ENCODE assay signal across 1 cellular context in the genomic region with DNA sequence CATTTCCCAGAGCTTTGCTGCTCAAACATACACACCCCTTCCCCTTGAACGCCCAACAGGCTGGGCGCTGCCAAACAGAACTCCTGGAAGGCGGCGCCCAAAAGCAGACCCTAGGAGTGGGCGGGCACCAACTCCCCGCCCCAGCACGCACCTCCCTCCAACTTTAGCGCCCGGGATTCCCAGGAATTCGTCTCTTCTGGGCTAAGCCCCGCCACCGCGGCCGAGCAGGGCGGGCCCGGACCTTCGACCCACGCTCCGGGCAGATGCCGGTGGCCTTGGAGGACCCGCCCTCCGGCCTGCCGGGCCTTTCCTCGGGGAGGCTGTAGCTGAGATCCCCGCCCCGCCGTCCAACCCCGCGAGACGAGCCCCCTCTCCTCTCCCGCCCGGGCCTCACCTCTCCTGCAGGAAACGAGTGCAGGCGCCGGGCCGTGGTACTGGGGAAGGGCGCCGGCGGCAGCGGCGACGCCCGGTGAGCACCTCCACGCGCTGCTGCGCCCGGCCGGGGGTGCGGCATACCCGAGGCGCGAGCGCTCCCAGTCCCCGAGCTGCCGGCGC.
TF ChIP-seq lines count a peak whose summit lies in the region.

No MANE protein-coding gene starts in this region.

TF ChIP-seq in HepG2, 621 proteins besides CTCF, POLR2A, EP300 and RAD21 (continued from another document and continues in another):
- no peak for TF ChIP-seq POGK (CRISPR knock-in tag; conservative IDR thresholded peaks at IDR 0.05)
- no peak for TF ChIP-seq GTF2F1 (IDR thresholded peaks at IDR 0.05; ENCODE audit: low read length)
- TF ChIP-seq ZNF629 (CRISPR knock-in tag; conservative IDR thresholded peaks at IDR 0.05): no peak
- no peak for TF ChIP-seq HOXA7 (CRISPR knock-in tag; IDR thresholded peaks at IDR 0.05)
- TF ChIP-seq ZNF383 (CRISPR knock-in tag; IDR thresholded peaks at IDR 0.05; ENCODE audit: borderline replicate concordance): 0 out of 2 replicates have a peak, but pooled peaks have one; percentile 34
- TF ChIP-seq, protein P1, sequence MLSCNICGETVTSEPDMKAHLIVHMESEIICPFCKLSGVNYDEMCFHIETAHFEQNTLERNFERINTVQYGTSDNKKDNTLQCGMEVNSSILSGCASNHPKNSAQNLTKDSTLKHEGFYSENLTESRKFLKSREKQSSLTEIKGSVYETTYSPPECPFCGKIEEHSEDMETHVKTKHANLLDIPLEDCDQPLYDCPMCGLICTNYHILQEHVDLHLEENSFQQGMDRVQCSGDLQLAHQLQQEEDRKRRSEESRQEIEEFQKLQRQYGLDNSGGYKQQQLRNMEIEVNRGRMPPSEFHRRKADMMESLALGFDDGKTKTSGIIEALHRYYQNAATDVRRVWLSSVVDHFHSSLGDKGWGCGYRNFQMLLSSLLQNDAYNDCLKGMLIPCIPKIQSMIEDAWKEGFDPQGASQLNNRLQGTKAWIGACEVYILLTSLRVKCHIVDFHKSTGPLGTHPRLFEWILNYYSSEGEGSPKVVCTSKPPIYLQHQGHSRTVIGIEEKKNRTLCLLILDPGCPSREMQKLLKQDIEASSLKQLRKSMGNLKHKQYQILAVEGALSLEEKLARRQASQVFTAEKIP (CRISPR knock-in tag; IDR thresholded peaks at IDR 0.05; ENCODE audit: borderline replicate concordance): no peak
- TF ChIP-seq ZNF234 (CRISPR knock-in tag; conservative IDR thresholded peaks at IDR 0.05): no peak
- peak; percentile 68; the same call in 1 of the 2 replicates for TF ChIP-seq ZNF501 (CRISPR knock-in tag; IDR thresholded peaks at IDR 0.05)
- no peak for TF ChIP-seq ARHGAP35 (CRISPR knock-in tag; IDR thresholded peaks at IDR 0.05; ENCODE audit: borderline replicate concordance)
- no peak for TF ChIP-seq TARDBP (CRISPR knock-in tag; IDR thresholded peaks at IDR 0.05)
- TF ChIP-seq, protein P2, sequence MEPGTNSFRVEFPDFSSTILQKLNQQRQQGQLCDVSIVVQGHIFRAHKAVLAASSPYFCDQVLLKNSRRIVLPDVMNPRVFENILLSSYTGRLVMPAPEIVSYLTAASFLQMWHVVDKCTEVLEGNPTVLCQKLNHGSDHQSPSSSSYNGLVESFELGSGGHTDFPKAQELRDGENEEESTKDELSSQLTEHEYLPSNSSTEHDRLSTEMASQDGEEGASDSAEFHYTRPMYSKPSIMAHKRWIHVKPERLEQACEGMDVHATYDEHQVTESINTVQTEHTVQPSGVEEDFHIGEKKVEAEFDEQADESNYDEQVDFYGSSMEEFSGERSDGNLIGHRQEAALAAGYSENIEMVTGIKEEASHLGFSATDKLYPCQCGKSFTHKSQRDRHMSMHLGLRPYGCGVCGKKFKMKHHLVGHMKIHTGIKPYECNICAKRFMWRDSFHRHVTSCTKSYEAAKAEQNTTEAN (CRISPR knock-in tag; conservative IDR thresholded peaks at IDR 0.05): no peak; the same call in 1 of the 2 replicates
- no peak for TF ChIP-seq MAZ (IDR thresholded peaks at IDR 0.05; ENCODE audit: borderline replicate concordance, low read depth, low read length)
- TF ChIP-seq MAZ (CRISPR knock-in tag; IDR thresholded peaks at IDR 0.05; ENCODE audit: low read depth): no peak
- TF ChIP-seq ZNF607 (CRISPR knock-in tag; IDR thresholded peaks at IDR 0.05; ENCODE audit: borderline replicate concordance): no peak
- TF ChIP-seq ZNF296 (CRISPR knock-in tag; conservative IDR thresholded peaks at IDR 0.05): no peak
- TF ChIP-seq TOPORS (CRISPR knock-in tag; IDR thresholded peaks at IDR 0.05): no peak
- TF ChIP-seq HDAC6 (IDR thresholded peaks at IDR 0.05; ENCODE audit: low read depth, low read length): no peak
- TF ChIP-seq ZSCAN9 (CRISPR knock-in tag; IDR thresholded peaks at IDR 0.05; ENCODE audit: borderline replicate concordance): no peak; the same call in 1 of the 2 replicates
- no peak for TF ChIP-seq ADNP (CRISPR knock-in tag; IDR thresholded peaks at IDR 0.05)
- TF ChIP-seq, protein P3, sequence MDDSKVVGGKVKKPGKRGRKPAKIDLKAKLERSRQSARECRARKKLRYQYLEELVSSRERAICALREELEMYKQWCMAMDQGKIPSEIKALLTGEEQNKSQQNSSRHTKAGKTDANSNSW (CRISPR knock-in tag; IDR thresholded peaks at IDR 0.05; ENCODE audit: borderline replicate concordance): no peak
- no peak for TF ChIP-seq SSRP1 (CRISPR knock-in tag; IDR thresholded peaks at IDR 0.05)
- TF ChIP-seq IRF9 (CRISPR knock-in tag; IDR thresholded peaks at IDR 0.05; ENCODE audit: borderline replicate concordance): no peak
- no peak for TF ChIP-seq ZBTB39 (CRISPR knock-in tag; IDR thresholded peaks at IDR 0.05)
- TF ChIP-seq SRSF1 (optimal IDR thresholded peaks at IDR 0.05; ENCODE audit: low read depth, low read length): peak; percentile 77
- no peak for TF ChIP-seq ZSCAN21 (CRISPR knock-in tag; IDR thresholded peaks at IDR 0.05; ENCODE audit: borderline replicate concordance)
- TF ChIP-seq ZNF766 (CRISPR knock-in tag; IDR thresholded peaks at IDR 0.05; ENCODE audit: borderline replicate concordance): no peak; the same call in none of the 2 replicates
- no peak for TF ChIP-seq YEATS4 (CRISPR knock-in tag; IDR thresholded peaks at IDR 0.05; ENCODE audit: borderline replicate concordance)
- TF ChIP-seq SIN3B (IDR thresholded peaks at IDR 0.05; ENCODE audit: low read length): no peak
- TF ChIP-seq MTA3 (CRISPR knock-in tag; IDR thresholded peaks at IDR 0.05): no peak
- no peak for TF ChIP-seq ZFP36L2 (CRISPR knock-in tag; IDR thresholded peaks at IDR 0.05)
- no peak for TF ChIP-seq MLLT10 (CRISPR knock-in tag; IDR thresholded peaks at IDR 0.05)
- no peak for TF ChIP-seq RFX1 (IDR thresholded peaks at IDR 0.05)
- TF ChIP-seq, protein P4, sequence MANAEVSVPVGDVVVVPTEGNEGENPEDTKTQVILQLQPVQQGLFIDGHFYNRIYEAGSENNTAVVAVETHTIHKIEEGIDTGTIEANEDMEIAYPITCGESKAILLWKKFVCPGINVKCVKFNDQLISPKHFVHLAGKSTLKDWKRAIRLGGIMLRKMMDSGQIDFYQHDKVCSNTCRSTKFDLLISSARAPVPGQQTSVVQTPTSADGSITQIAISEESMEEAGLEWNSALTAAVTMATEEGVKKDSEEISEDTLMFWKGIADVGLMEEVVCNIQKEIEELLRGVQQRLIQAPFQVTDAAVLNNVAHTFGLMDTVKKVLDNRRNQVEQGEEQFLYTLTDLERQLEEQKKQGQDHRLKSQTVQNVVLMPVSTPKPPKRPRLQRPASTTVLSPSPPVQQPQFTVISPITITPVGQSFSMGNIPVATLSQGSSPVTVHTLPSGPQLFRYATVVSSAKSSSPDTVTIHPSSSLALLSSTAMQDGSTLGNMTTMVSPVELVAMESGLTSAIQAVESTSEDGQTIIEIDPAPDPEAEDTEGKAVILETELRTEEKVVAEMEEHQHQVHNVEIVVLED (CRISPR knock-in tag; IDR thresholded peaks at IDR 0.05; ENCODE audit: borderline replicate concordance): no peak; the same call in 1 of the 2 replicates
- no peak for TF ChIP-seq ZNF232 (CRISPR knock-in tag; IDR thresholded peaks at IDR 0.05; ENCODE audit: borderline replicate concordance)
- TF ChIP-seq DBP (CRISPR knock-in tag; IDR thresholded peaks at IDR 0.05; ENCODE audit: not compliant biosample characterization): no peak
- no peak for TF ChIP-seq ZNF317 (CRISPR knock-in tag; IDR thresholded peaks at IDR 0.05)
- no peak for TF ChIP-seq GLMP (CRISPR knock-in tag; IDR thresholded peaks at IDR 0.05; ENCODE audit: borderline replicate concordance)
- TF ChIP-seq HMG20B (CRISPR knock-in tag; conservative IDR thresholded peaks at IDR 0.05): no peak
- no peak for TF ChIP-seq ZC3H4 (CRISPR knock-in tag; IDR thresholded peaks at IDR 0.05; ENCODE audit: borderline replicate concordance)
- TF ChIP-seq, protein P5, sequence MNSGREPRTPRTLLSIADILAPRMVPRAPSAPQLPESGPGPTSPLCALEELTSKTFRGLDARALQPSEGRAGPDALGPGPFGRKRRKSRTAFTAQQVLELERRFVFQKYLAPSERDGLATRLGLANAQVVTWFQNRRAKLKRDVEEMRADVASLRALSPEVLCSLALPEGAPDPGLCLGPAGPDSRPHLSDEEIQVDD (CRISPR knock-in tag; IDR thresholded peaks at IDR 0.05; ENCODE audit: borderline replicate concordance): peak; percentile 23; the same call in 1 of the 2 replicates
- TF ChIP-seq ATF7-NPFF (CRISPR knock-in tag; IDR thresholded peaks at IDR 0.05; ENCODE audit: low read depth): no peak
- no peak for TF ChIP-seq ZKSCAN8 (CRISPR knock-in tag; IDR thresholded peaks at IDR 0.05; ENCODE audit: borderline replicate concordance)
- no peak for TF ChIP-seq ZNF138 (CRISPR knock-in tag; IDR thresholded peaks at IDR 0.05; ENCODE audit: low read depth)
- 0 out of 2 replicates have a peak, but pooled peaks have one; percentile 46 for TF ChIP-seq CC2D1A (CRISPR knock-in tag; IDR thresholded peaks at IDR 0.05)
- TF ChIP-seq FOXP1 (IDR thresholded peaks at IDR 0.05): no peak
- no peak for TF ChIP-seq FOXP1 (CRISPR knock-in tag; IDR thresholded peaks at IDR 0.05)
- TF ChIP-seq SOX6 (IDR thresholded peaks at IDR 0.05): no peak
- no peak for TF ChIP-seq SOX6 (CRISPR knock-in tag; IDR thresholded peaks at IDR 0.05)
- no peak for TF ChIP-seq RFX5 (IDR thresholded peaks at IDR 0.05; ENCODE audit: low read depth, low read length)
- no peak for TF ChIP-seq PRPF4 (IDR thresholded peaks at IDR 0.05; ENCODE audit: low read depth, low read length, poor library complexity, severe bottlenecking)
- TF ChIP-seq ZNF569 (CRISPR knock-in tag; IDR thresholded peaks at IDR 0.05; ENCODE audit: borderline replicate concordance): 0 out of 2 replicates have a peak, but pooled peaks have one; percentile 27
- no peak for TF ChIP-seq ARID2 (CRISPR knock-in tag; IDR thresholded peaks at IDR 0.05; ENCODE audit: borderline replicate concordance)
- TF ChIP-seq, protein P6, sequence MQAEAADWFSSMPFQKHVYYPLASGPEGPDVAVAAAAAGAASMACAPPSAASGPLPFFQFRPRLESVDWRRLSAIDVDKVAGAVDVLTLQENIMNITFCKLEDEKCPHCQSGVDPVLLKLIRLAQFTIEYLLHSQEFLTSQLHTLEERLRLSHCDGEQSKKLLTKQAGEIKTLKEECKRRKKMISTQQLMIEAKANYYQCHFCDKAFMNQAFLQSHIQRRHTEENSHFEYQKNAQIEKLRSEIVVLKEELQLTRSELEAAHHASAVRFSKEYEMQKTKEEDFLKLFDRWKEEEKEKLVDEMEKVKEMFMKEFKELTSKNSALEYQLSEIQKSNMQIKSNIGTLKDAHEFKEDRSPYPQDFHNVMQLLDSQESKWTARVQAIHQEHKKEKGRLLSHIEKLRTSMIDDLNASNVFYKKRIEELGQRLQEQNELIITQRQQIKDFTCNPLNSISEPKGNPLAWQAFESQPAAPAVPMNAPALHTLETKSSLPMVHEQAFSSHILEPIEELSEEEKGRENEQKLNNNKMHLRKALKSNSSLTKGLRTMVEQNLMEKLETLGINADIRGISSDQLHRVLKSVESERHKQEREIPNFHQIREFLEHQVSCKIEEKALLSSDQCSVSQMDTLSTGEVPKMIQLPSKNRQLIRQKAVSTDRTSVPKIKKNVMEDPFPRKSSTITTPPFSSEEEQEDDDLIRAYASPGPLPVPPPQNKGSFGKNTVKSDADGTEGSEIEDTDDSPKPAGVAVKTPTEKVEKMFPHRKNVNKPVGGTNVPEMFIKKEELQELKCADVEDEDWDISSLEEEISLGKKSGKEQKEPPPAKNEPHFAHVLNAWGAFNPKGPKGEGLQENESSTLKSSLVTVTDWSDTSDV (CRISPR knock-in tag; IDR thresholded peaks at IDR 0.05): peak; percentile 69; the same call in 1 of the 2 replicates
- peak; percentile 73 for TF ChIP-seq PHF8 (CRISPR knock-in tag; IDR thresholded peaks at IDR 0.05)
